In genomic region chr1:28582248-28582615, GRCh38 we compare ENCODE assay signal across 1 cellular context.
TF ChIP-seq lines count a peak whose summit lies in the region.

No MANE protein-coding gene starts in this region.

TF ChIP-seq in K562, 482 proteins besides CTCF, POLR2A, EP300 and RAD21 (continued from another document and continues in another):
- TF ChIP-seq GATAD2B (IDR thresholded peaks at IDR 0.05; ENCODE audit: borderline replicate concordance) = peak; percentile 49; the same call in 1 of the 2 replicates
- no peak for TF ChIP-seq AFF4 (CRISPR knock-in tag; IDR thresholded peaks at IDR 0.05)
- TF ChIP-seq CCAR2 (IDR thresholded peaks at IDR 0.05; ENCODE audit: low read depth, low read length) = no peak
- TF ChIP-seq KLF16 (IDR thresholded peaks at IDR 0.05) = no peak
- TF ChIP-seq ZNF232 (CRISPR knock-in tag; IDR thresholded peaks at IDR 0.05) = no peak
- no peak for TF ChIP-seq TBL1XR1 (IDR thresholded peaks at IDR 0.05; ENCODE audit: low read length in 2 of 2)
- no peak for TF ChIP-seq TCF15 (CRISPR knock-in tag; IDR thresholded peaks at IDR 0.05)
- TF ChIP-seq ZNF197 (CRISPR knock-in tag; IDR thresholded peaks at IDR 0.05; ENCODE audit: low read depth) = no peak
- no peak; the same call in 1 of the 2 replicates for TF ChIP-seq ZNF740 (CRISPR knock-in tag; IDR thresholded peaks at IDR 0.05)
- TF ChIP-seq ZNF740 (tag; IDR thresholded peaks at IDR 0.05) = 0 out of 4 replicates have a peak, but pooled peaks of 1 of the 2 experiments have one; percentile 16
- TF ChIP-seq PTRF (tag; IDR thresholded peaks at IDR 0.05) = no peak
- no peak for TF ChIP-seq PHF20 (IDR thresholded peaks at IDR 0.05; ENCODE audit: partially characterized antibody)
- no peak for TF ChIP-seq BACH1 (tag; IDR thresholded peaks at IDR 0.05)
- no peak for TF ChIP-seq FIP1L1 (IDR thresholded peaks at IDR 0.05; ENCODE audit: low read depth, low read length, poor library complexity, severe bottlenecking)
- TF ChIP-seq ETV6 (IDR thresholded peaks at IDR 0.05; ENCODE audit: borderline replicate concordance in 1 of 2, low read depth in 2 of 2, low read length in 1 of 2) = no peak
- no peak for TF ChIP-seq ETV6 (CRISPR knock-in tag; IDR thresholded peaks at IDR 0.05; ENCODE audit: borderline replicate concordance)
- TF ChIP-seq ZNF511 (CRISPR knock-in tag; IDR thresholded peaks at IDR 0.05) = no peak
- TF ChIP-seq CREB3 (tag; conservative IDR thresholded peaks at IDR 0.05; ENCODE audit: low read depth) = no peak
- TF ChIP-seq LEF1 (IDR thresholded peaks at IDR 0.05) = no peak
- TF ChIP-seq ZBTB8A (IDR thresholded peaks at IDR 0.05; ENCODE audit: partially characterized antibody) = no peak
- peak; percentile 17; the same call in 1 of the 2 replicates for TF ChIP-seq L3MBTL2 (IDR thresholded peaks at IDR 0.05)
- no peak for TF ChIP-seq MED1 (CRISPR knock-in tag; IDR thresholded peaks at IDR 0.05; ENCODE audit: borderline replicate concordance)
- no peak for TF ChIP-seq RNF2 (IDR thresholded peaks at IDR 0.05)
- TF ChIP-seq CREB1 (IDR thresholded peaks at IDR 0.05) = no peak
- no peak for TF ChIP-seq CREB1 (CRISPR knock-in tag; IDR thresholded peaks at IDR 0.05)
- no peak for TF ChIP-seq JUN (IDR thresholded peaks at IDR 0.05; ENCODE audit: borderline replicate concordance, low read depth, low read length)
- TF ChIP-seq JUN (CRISPR knock-in tag; IDR thresholded peaks at IDR 0.05; ENCODE audit: borderline replicate concordance) = no peak
- no peak for TF ChIP-seq ZNF518B (CRISPR knock-in tag; IDR thresholded peaks at IDR 0.05)
- 0 out of 2 replicates have a peak, but pooled peaks have one; percentile 21 for TF ChIP-seq FOXP4 (CRISPR knock-in tag; IDR thresholded peaks at IDR 0.05; ENCODE audit: borderline replicate concordance)
- TF ChIP-seq MXI1 (IDR thresholded peaks at IDR 0.05; ENCODE audit: low read depth, low read length) = no peak
- no peak for TF ChIP-seq CEBPZ (IDR thresholded peaks at IDR 0.05; ENCODE audit: borderline replicate concordance, low read depth, low read length)
- TF ChIP-seq MTA1 (IDR thresholded peaks at IDR 0.05; ENCODE audit: borderline replicate concordance) = peak; percentile 11; the same call in 1 of the 2 replicates
- TF ChIP-seq MTF1 (CRISPR knock-in tag; IDR thresholded peaks at IDR 0.05; ENCODE audit: borderline replicate concordance) = no peak
- TF ChIP-seq HDAC6 (IDR thresholded peaks at IDR 0.05; ENCODE audit: low read depth, low read length) = no peak
- TF ChIP-seq ZNF696 (CRISPR knock-in tag; conservative IDR thresholded peaks at IDR 0.05) = no peak
- TF ChIP-seq CCNT2 (IDR thresholded peaks at IDR 0.05; ENCODE audit: borderline replicate concordance, extremely low read depth, insufficient read length, low read depth, low read length) = no peak
- no peak for TF ChIP-seq POU5F1 (IDR thresholded peaks at IDR 0.05; ENCODE audit: borderline replicate concordance, low read depth, low read length, partially characterized antibody)
- TF ChIP-seq PHB2 (IDR thresholded peaks at IDR 0.05; ENCODE audit: low read depth) = no peak
- TF ChIP-seq MEF2D (tag; conservative IDR thresholded peaks at IDR 0.05; ENCODE audit: low read depth) = no peak
- TF ChIP-seq ZC3H8 (IDR thresholded peaks at IDR 0.05) = no peak
- no peak for TF ChIP-seq SMARCB1 (IDR thresholded peaks at IDR 0.05; ENCODE audit: insufficient read length, low read depth)
- TF ChIP-seq NFATC3 (IDR thresholded peaks at IDR 0.05) = 0 out of 2 replicates have a peak, but pooled peaks have one; percentile 8
- TF ChIP-seq ZBTB5 (IDR thresholded peaks at IDR 0.05) = no peak
- 0 out of 2 replicates have a peak, but pooled peaks have one; percentile 3 for TF ChIP-seq ETV1 (tag; conservative IDR thresholded peaks at IDR 0.05; ENCODE audit: low read depth)
- no peak for TF ChIP-seq ZNF165 (CRISPR knock-in tag; IDR thresholded peaks at IDR 0.05; ENCODE audit: borderline replicate concordance)
- TF ChIP-seq TAF7 (tag; IDR thresholded peaks at IDR 0.05) = no peak
- TF ChIP-seq ZNF239 (CRISPR knock-in tag; IDR thresholded peaks at IDR 0.05) = no peak
- peak in 1 of 2 experiments; percentile 13; a peak in 1 of 4 replicates for TF ChIP-seq KDM1A (IDR thresholded peaks at IDR 0.05)
- peak; percentile 7; the same call in 1 of the 2 replicates for TF ChIP-seq ZBTB1 (CRISPR knock-in tag; IDR thresholded peaks at IDR 0.05; ENCODE audit: borderline replicate concordance, low read depth)
- TF ChIP-seq MAFG (tag; conservative IDR thresholded peaks at IDR 0.05) = no peak
- no peak for TF ChIP-seq MYBL2 (IDR thresholded peaks at IDR 0.05; ENCODE audit: low read depth)
- no peak for TF ChIP-seq MYBL2 (CRISPR knock-in tag; IDR thresholded peaks at IDR 0.05; ENCODE audit: borderline replicate concordance)
- TF ChIP-seq CBX8 (IDR thresholded peaks at IDR 0.05; ENCODE audit: borderline replicate concordance, extremely low read depth, low read depth, low read length, poor library complexity, severe bottlenecking) = no peak
- no peak for TF ChIP-seq ILF3 (IDR thresholded peaks at IDR 0.05; ENCODE audit: borderline replicate concordance)
